ENCODE assay signal across 29 cellular contexts in genomic region chr19:21496876-21497275, GRCh38.
"Had no signal": no experiment of that assay in that cellular context is flagged by ENCODE, and none has a peak within 500 bp of the region (broad histone marks: within the 10 kb centered on the region; RNA-seq: fewer than 3 reads in every experiment).

No MANE protein-coding gene starts in this region.

- H3K27ac ChIP-seq: colonic mucosa, coronary artery, dorsolateral prefrontal cortex, epithelial cell of prostate, esophagus muscularis mucosa, esophagus squamous epithelium, foreskin keratinocyte, gastroesophageal sphincter, heart left ventricle, heart right ventricle had no signal

- H3K27me3 ChIP-seq: colonic mucosa, dorsolateral prefrontal cortex, esophagus muscularis mucosa, esophagus squamous epithelium, foreskin keratinocyte, gastrocnemius medialis, gastroesophageal sphincter, heart left ventricle, heart right ventricle had no signal

- FAIRE-seq: colon, endometrium, endothelial cell of umbilical vein, frontal cortex had no signal

- H3K27ac Mint-ChIP-seq: dendritic cell treated with granulocyte-macrophage colony-stimulating factor and Interleukin-4, amounts not matched to agents 40 ng/mL and 50 ng/mL, for 4 days; effector memory CD8-positive, alpha-beta T cell; endodermal cell had no signal

- DNase-seq: colonic mucosa; cortex of kidney; dermis blood vessel endothelial cell; dorsolateral prefrontal cortex; effector CD4-positive, alpha-beta T cell; effector CD8-positive, alpha-beta T cell; effector memory CD4-positive, alpha-beta T cell; effector memory CD8-positive, alpha-beta T cell; endodermal cell; erythroblast; esophagus squamous epithelium; foreskin fibroblast; foreskin keratinocyte; foreskin melanocyte; glutamatergic neuron; head of caudate nucleus; heart left ventricle; heart right ventricle had no signal

- H3K4me1 ChIP-seq: colonic mucosa, esophagus muscularis mucosa, esophagus squamous epithelium, foreskin keratinocyte, gastrocnemius medialis, gastroesophageal sphincter, heart left ventricle, heart right ventricle had no signal

- H3K4me3 Mint-ChIP-seq: dendritic cell treated with granulocyte-macrophage colony-stimulating factor and Interleukin-4, amounts not matched to agents 40 ng/mL and 50 ng/mL, for 4 days; effector memory CD8-positive, alpha-beta T cell; endodermal cell had no signal

- H3K4me3 ChIP-seq: colonic mucosa, coronary artery, dorsolateral prefrontal cortex, esophagus muscularis mucosa, esophagus squamous epithelium, gastrocnemius medialis, gastroesophageal sphincter, heart left ventricle, heart right ventricle had no signal

- H3K27me3 Mint-ChIP-seq: dendritic cell treated with granulocyte-macrophage colony-stimulating factor and Interleukin-4, amounts not matched to agents 40 ng/mL and 50 ng/mL, for 4 days; effector memory CD8-positive, alpha-beta T cell had no signal

- H3K9me3 Mint-ChIP-seq: effector memory CD8-positive, alpha-beta T cell had no signal

- H3K9me3 ChIP-seq: colonic mucosa, esophagus muscularis mucosa, gastrocnemius medialis, gastroesophageal sphincter, heart left ventricle, heart right ventricle had no signal

- H3K36me3 ChIP-seq: colonic mucosa, esophagus muscularis mucosa, esophagus squamous epithelium, gastrocnemius medialis, gastroesophageal sphincter, heart left ventricle, heart right ventricle had no signal

- ATAC-seq: effector memory CD8-positive, alpha-beta T cell; esophagus mucosa; foreskin keratinocyte; gastrocnemius medialis; gastroesophageal sphincter; heart left ventricle; heart right ventricle had no signal
